In the genomic region with DNA sequence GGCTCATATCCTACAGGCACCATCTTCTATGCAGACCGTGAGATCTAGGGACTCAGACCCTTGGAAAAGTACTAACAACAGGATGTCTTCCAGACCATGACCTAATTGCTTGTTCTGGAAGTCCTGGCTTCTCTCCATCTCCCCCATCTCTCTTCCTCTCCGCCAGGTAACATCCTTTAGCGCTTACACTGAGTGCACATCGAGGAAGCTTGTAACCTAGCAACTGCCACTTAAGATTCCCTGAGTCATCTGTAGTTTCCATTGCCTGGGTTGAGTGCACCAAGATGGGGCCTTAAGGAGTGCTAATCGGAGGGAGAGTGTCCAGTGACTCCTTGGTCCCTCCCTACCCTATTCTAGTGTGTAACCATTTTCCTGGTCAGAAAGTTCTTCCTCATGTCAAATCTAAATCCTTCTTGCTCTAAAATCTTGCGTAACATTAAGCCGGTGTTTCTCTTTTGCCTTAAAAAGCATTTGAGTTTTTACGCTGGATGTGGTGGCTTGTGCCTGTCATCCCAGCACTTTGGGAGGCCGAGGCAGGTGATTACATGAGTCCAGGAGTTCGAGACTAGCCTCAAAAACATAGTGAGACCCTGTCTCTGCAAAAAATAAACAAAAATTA, we compare ENCODE assay signal across 16 cellular contexts. TPM values are rescaled to one million over a fixed set of nuclear protein-coding genes. Genes with fewer than 3 reads are reported as not detected.
A peak's percentile ranks its signal among the peaks of the same experiment; 100 is the strongest.
DNase-seq lines count a peak whose midpoint lies in the region; ATAC-seq, FAIRE-seq and TF ChIP-seq lines count a peak whose summit lies in the region.
"Had no signal": no experiment of that assay in that cellular context is flagged by ENCODE, and none has a peak within 500 bp of the region (broad histone marks: within the 10 kb centered on the region; RNA-seq: fewer than 3 reads in every experiment).

No MANE protein-coding gene starts in this region.

- no TSS peak for BruUV-seq in OCI-LY7 (replicated peaks; lab: Mats Ljungman, UMichigan)

- H3K36me3 ChIP-seq in OCI-LY7 (ENCODE audit: insufficient read depth, low read length) (no peaks in the 10 kb centered on the region), brain microvascular endothelial cell (replicated peaks) (no peaks in the 10 kb centered on the region)
- H3K36me3 ChIP-seq: BE2C had no signal

- no peak for ATAC-seq in GM21360 (IDR thresholded peaks at IDR 0.05; ENCODE audit: unreplicated experiment)
- no peak for ATAC-seq in GM19328 (IDR thresholded peaks at IDR 0.05; ENCODE audit: unreplicated experiment)
- ATAC-seq: activated CD8-positive, alpha-beta T cell treated with anti-CD3 and anti-CD28 coated beads, Interleukin-2, amount 10 ng/mL, durations not matched to agents 7 days and 5 days had no signal

- H3K79me2 ChIP-seq in OCI-LY7 (ENCODE audit: insufficient read depth, low read depth, low read length), result no peaks in the 10 kb centered on the region

- POLR2A ChIA-PET in RWPE1 (lab: Yijun Ruan, JAX; ENCODE audit: low non-redundant PET) (interaction anchor here (0.7 kb wide), 1 partner anchor 28 kb away, joined by 3 read pairs; no protein-coding TSS in a partner anchor), OCI-LY7 (lab: Charles Lee) (interaction anchor here (0.6 kb wide), 1 partner anchor 82 kb away, joined by 3 read pairs; no protein-coding TSS in a partner anchor)

- FAIRE-seq in islet of Langerhans (lab: Jason Lieb, UNC), result peak; percentile 65

- peak; percentile 58 for DNase-seq in ACHN
- peak; percentile 68 for DNase-seq in HK-2 (ENCODE audit: unreplicated experiment)
- DNase-seq in RWPE1 (ENCODE audit: low spot score), result peak; percentile 30
- DNase-seq in OCI-LY7 (ENCODE audit: low spot score), result no peak
- DNase-seq in brain microvascular endothelial cell, result no peak
- DNase-seq: activated CD8-positive, alpha-beta T cell treated with anti-CD3 and anti-CD28 coated beads, Interleukin-2, amount 10 ng/mL, durations not matched to agents 7 days and 5 days; activated gamma-delta T cell; BE2C; GOT3; NCI-H510A; Right ventricle myocardium superior; stimulated activated CD4-positive, alpha-beta T cell treated with anti-CD3 and anti-CD28 coated beads, Interleukin-2, amount 100 ng/mL, for 24 hours had no signal

- CTCF ChIA-PET in RWPE1 (lab: Yijun Ruan, JAX), result interaction anchor here (1.7 to 4.6 kb wide), 3 partner anchors 11 to 139 kb away, joined by 6 to 40 read pairs (median 27); no protein-coding TSS in a partner anchor
- CTCF ChIA-PET in OCI-LY7 (lab: Charles Lee; ENCODE audit: unreplicated experiment), result no interaction called here

- H3K27me3 ChIP-seq in brain microvascular endothelial cell (replicated peaks), result peaks cover 48% of the 10 kb centered on the region

- H3K9me2 ChIP-seq in OCI-LY7 (ENCODE audit: insufficient read depth, low read length), result no peaks in the 10 kb centered on the region

- H3K4me3 ChIP-seq in OCI-LY7 (ENCODE audit: low read depth, low read length, poor library complexity, severe bottlenecking) (no peak overlapping the region), brain microvascular endothelial cell (ENCODE audit: low read depth, low read length) (no peak overlapping the region)

- TF ChIP-seq CTCF in RWPE1 (conservative IDR thresholded peaks at IDR 0.05; ENCODE audit: low read depth) (no peak), OCI-LY7 (conservative IDR thresholded peaks at IDR 0.05; ENCODE audit: low read length) (no peak), brain microvascular endothelial cell (IDR thresholded peaks at IDR 0.05; ENCODE audit: low read depth, low read length, missing control alignments) (no peak)

- H3K27ac ChIP-seq in RWPE1, result no peak overlapping the region
- no peak overlapping the region for H3K27ac ChIP-seq in OCI-LY7 (ENCODE audit: low read depth, low read length, poor library complexity, severe bottlenecking)
- no peak overlapping the region for H3K27ac ChIP-seq in brain microvascular endothelial cell

- H3K9me3 ChIP-seq in OCI-LY7 (ENCODE audit: low read length), result no peaks in the 10 kb centered on the region
- H3K9me3 ChIP-seq: BE2C had no signal

- no peak overlapping the region for H2AFZ ChIP-seq in OCI-LY7 (ENCODE audit: low read length)

- no peak overlapping the region for H3K4me2 ChIP-seq in OCI-LY7 (ENCODE audit: low read length)

- in situ Hi-C loops in ACHN (cut with HindIII; ENCODE audit: low pct_ligation_motif_present, low pct_unique_long_range_greater_than_20kb, low sequenced_read_pairs), result no loop called here
- in situ Hi-C loops in brain microvascular endothelial cell (cut with HindIII; ENCODE audit: low pct_ligation_motif_present, low sequenced_read_pairs), result no loop called here

- intact Hi-C loops in OCI-LY7 (cut with micrococcal nuclease; ENCODE audit: unreplicated experiment), result no loop called here

- peaks cover 27% of the 10 kb centered on the region for H3K4me1 ChIP-seq in OCI-LY7 (ENCODE audit: insufficient read depth, low read length, poor library complexity, severe bottlenecking)

- no peaks in the 10 kb centered on the region for H4K20me1 ChIP-seq in OCI-LY7 (ENCODE audit: insufficient read depth, low read length)

RNA-seq across cellular contexts. Expression of a gene that starts 9.7 kb away (rescaled TPM):
- total RNA-seq in OCI-LY7 (2014; rRNA removed; shearing (Covaris generic)), result not detected in 2 replicates
- total RNA-seq in OCI-LY7 (2022), result not detected in 2 replicates
- total RNA-seq: activated CD8-positive, alpha-beta T cell treated with anti-CD3 and anti-CD28 coated beads, Interleukin-2, amount 10 ng/mL, durations not matched to agents 7 days and 5 days; myocyte had no signal

RNA-seq across cellular contexts. Expression of a gene that starts 25.5 kb away (rescaled TPM):
- total RNA-seq in OCI-LY7 (2014; rRNA removed; shearing (Covaris generic)), result 6.5 and 9.1 TPM in 2 replicates
- total RNA-seq in OCI-LY7 (2022), result 5.3 and 7.9 TPM in 2 replicates

Comparison
In these comparisons a context has a peak if more than half of its experiments do, and no peak if none do; other contexts are left out.
1. DNase-seq: peak in ACHN (single experiment), HK-2 (single experiment) and RWPE1 (single experiment); none in OCI-LY7 (single experiment) and brain microvascular endothelial cell (single experiment).